ENCODE assay signal across 29 cellular contexts in the genomic region with DNA sequence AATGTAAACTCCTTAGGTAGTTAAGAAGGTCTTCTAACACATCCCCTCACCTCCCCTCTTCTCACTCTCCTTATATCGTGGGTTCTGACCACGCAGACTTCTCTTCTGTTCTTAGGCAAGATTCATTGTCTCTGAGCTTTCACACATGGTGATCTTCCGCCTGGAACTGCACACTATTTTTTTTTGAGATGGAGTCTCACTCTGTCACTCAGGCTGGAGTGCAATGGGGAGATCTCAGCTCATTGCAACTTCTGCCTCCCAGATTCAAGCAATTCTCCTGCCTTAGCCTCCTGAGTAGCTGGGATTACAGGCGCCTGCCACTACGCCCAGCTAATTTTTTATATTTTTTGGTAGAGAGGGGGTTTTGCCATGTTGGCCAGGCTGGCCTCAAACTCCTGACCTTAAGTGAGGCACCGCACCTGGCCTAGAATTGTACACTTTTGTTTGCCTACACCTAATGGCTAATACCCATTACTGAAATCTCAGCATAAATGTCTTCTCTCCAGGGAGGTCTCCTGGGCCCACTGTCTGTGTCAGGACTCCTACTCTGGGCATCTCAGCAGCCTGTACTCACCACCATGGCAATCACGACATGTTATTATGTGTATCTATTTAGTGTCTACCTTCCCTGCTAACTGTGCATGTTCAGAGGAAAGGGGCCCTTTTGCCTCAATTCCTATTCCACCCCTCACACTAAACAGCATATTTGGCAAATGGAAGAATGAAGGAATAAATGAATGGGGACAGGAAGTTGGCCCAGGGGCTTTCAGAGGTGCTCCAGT.
"Had no signal": no experiment of that assay in that cellular context is flagged by ENCODE, and none has a peak within 500 bp of the region (broad histone marks: within the 10 kb centered on the region; RNA-seq: fewer than 3 reads in every experiment).

No MANE protein-coding gene starts in this region.

- H3K4me3 ChIP-seq: MG63 had no signal

- H3K27me3 ChIP-seq: MG63 had no signal

- H3K36me3 ChIP-seq: MG63 had no signal

- H3K9me3 ChIP-seq: MG63 had no signal

- DNase-seq: Karpas-422, Kasumi-1, MG63, MM.1S, MV-4-11, NCI-H1048, NCI-H1092, NCI-H1092 treated with DMSO at 0.1 percent for 48 hours, NCI-H1417, NCI-H1417 treated with DMSO at 0.1 percent for 48 hours, NCI-H146, NCI-H1694, NCI-H1694 treated with DMSO at 0.1 percent for 48 hours, NCI-H187, NCI-H187 treated with DMSO at 0.1 percent for 48 hours, NCI-H2029, NCI-H2029 treated with DMSO at 0.1 percent for 48 hours, NCI-H2081, NCI-H2081 treated with DMSO at 0.1 percent for 48 hours, NCI-H2107, NCI-H2171, NCI-H2171 treated with DMSO at 0.1 percent for 48 hours, NCI-H2227 treated with DMSO at 0.1 percent for 48 hours, NCI-H226, NCI-H345, NCI-H446, NCI-H446 treated with DMSO at 0.1 percent for 48 hours, NCI-H510A, NCI-H510A treated with DMSO at 0.1 percent for 48 hours had no signal
